Comparison of ENCODE assay signal across 9 cellular contexts in the genomic region with DNA sequence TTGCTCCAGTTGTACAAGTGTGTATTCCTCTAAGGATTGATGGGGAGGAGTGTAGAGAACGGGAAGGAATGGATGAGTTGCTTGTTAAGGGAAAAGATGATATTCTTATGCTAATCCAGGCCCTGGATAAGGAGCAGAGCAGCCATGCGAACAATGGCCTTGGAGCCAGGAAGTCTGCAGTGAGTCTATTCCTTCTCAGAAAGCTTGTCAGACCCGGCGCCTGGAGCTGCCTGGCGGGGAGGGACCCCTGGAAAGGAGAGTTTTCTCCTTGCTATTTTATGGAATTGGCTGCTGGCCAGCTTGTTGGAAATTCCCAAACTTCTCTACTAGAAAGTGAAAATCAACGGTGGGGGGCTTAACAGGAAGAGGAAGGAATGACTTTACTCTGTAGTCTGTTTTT.
DNase-seq lines count a peak whose midpoint lies in the region; ATAC-seq and TF ChIP-seq lines count a peak whose summit lies in the region.
"Had no signal": no experiment of that assay in that cellular context is flagged by ENCODE, and none has a peak within 500 bp of the region (broad histone marks: within the 10 kb centered on the region; RNA-seq: fewer than 3 reads in every experiment).

No MANE protein-coding gene starts in this region.

- H3K9ac ChIP-seq in fibroblast of lung (ENCODE audit: insufficient read depth, low read length): no peak overlapping the region

- no peak overlapping the region for H3K4me3 ChIP-seq in fibroblast of lung (replicated peaks in 1 of 4; ENCODE audit: control extremely low read depth in 1 of 4, insufficient read depth in 1 of 4, low read depth in 3 of 4, low read length in 4 of 4)
- no peak overlapping the region for H3K4me3 ChIP-seq in osteoblast (ENCODE audit: insufficient read depth, low read length)
- H3K4me3 ChIP-seq: lung had no signal

- H3K36me3 ChIP-seq in fibroblast of lung (ENCODE audit: control insufficient read depth, insufficient read depth, low read length) (no peaks in the 10 kb centered on the region), osteoblast (ENCODE audit: insufficient read depth, low read length) (no peaks in the 10 kb centered on the region)

- ATAC-seq in GM21367 (IDR thresholded peaks at IDR 0.05; ENCODE audit: unreplicated experiment) (no peak), GM19397 (IDR thresholded peaks at IDR 0.05; ENCODE audit: unreplicated experiment) (no peak)

- TF ChIP-seq CTCF in fibroblast of lung (conservative IDR thresholded peaks at IDR 0.05 in 1 of 2, IDR thresholded peaks at IDR 0.05 in 1 of 2; ENCODE audit: low read depth in 1 of 2, low read length in 2 of 2): no peak
- TF ChIP-seq CTCF in osteoblast (IDR thresholded peaks at IDR 0.05; ENCODE audit: extremely low read depth, low read depth, low read length): no peak

- H4K20me1 ChIP-seq in fibroblast of lung (ENCODE audit: control insufficient read depth, extremely low read depth, insufficient read depth, low read length) (no peaks in the 10 kb centered on the region), osteoblast (ENCODE audit: insufficient read depth, low read length) (peaks cover 15% of the 10 kb centered on the region)

- no peak overlapping the region for H3K4me2 ChIP-seq in fibroblast of lung (ENCODE audit: extremely low read depth, insufficient read depth, low read length)
- peak overlapping the region; percentile 27 for H3K4me2 ChIP-seq in osteoblast (ENCODE audit: insufficient read depth, low read length)

- DNase-seq in EH (ENCODE audit: low read depth) (peak; percentile 29), NCI-H82 treated with DMSO at 0.1 percent for 48 hours (lab: John Stamatoyannopoulos, UW; ENCODE audit: unreplicated experiment) (peak; percentile 13), fibroblast of lung (ENCODE audit: low read depth in 2 of 2) (peak; percentile 17 to 67), osteoblast (ENCODE audit: insufficient read length, low spot score, missing footprints) (no peak), occipital lobe (lab: John Stamatoyannopoulos, UW) (no peak), NCI-H2081 treated with DMSO at 0.1 percent for 48 hours (lab: John Stamatoyannopoulos, UW) (no peak)

- H3K27ac ChIP-seq in fibroblast of lung (ENCODE audit: insufficient read depth, low read length) (no peak overlapping the region), osteoblast (ENCODE audit: low read depth, low read length) (no peak overlapping the region)

- no peaks in the 10 kb centered on the region for H3K27me3 ChIP-seq in fibroblast of lung (ENCODE audit: control insufficient read depth, insufficient read depth, low read length)
- H3K27me3 ChIP-seq in osteoblast (ENCODE audit: insufficient read depth, low read length): no peaks in the 10 kb centered on the region

- peak overlapping the region; percentile 12 for H2AFZ ChIP-seq in fibroblast of lung (ENCODE audit: low read length)
- H2AFZ ChIP-seq in osteoblast (ENCODE audit: low read length): no peak overlapping the region

- H3K9me3 ChIP-seq in fibroblast of lung (ENCODE audit: control insufficient read depth, insufficient read depth, low read depth, low read length) (no peaks in the 10 kb centered on the region), osteoblast (ENCODE audit: low read depth, low read length) (no peaks in the 10 kb centered on the region)

- H3K4me1 ChIP-seq in fibroblast of lung (ENCODE audit: control insufficient read depth, extremely low read depth, insufficient read depth, low read length): peaks cover 4% of the 10 kb centered on the region
- no peaks in the 10 kb centered on the region for H3K4me1 ChIP-seq in osteoblast (ENCODE audit: insufficient read depth, low read length)

- peaks cover 2% of the 10 kb centered on the region for H3K79me2 ChIP-seq in fibroblast of lung (ENCODE audit: control insufficient read depth, insufficient read depth, low read length)
- peaks cover 9% of the 10 kb centered on the region for H3K79me2 ChIP-seq in osteoblast (ENCODE audit: insufficient read depth, low read length)

Comparison
In these comparisons a context has a peak if more than half of its experiments do, and no peak if none do; other contexts are left out.
1. DNase-seq: peak in EH (single experiment), NCI-H82 treated with DMSO at 0.1 percent for 48 hours (single experiment) and fibroblast of lung (2 of 2); none in osteoblast (single experiment), occipital lobe (single experiment) and NCI-H2081 treated with DMSO at 0.1 percent for 48 hours (single experiment).